In the genomic region with DNA sequence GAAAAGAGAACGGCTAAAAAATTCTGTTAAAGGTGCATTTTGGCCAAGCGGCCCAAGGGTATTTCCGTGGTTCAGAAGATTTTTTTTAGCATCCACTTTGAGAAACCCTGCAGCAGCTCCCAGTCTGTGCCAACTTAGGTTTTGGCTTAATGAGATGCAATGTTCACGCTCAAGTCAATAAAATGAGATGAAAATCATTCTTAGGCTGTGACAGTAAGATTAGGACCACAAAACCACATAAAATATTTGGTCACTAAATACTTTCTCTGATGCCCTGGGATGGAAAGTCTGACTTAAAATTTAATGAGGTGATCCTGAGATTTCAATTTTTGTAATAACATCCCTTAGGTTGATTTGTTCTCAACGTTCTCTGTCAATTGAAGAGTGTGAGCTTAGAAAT, we compare ENCODE assay signal across 19 cellular contexts.
"Had no signal": no experiment of that assay in that cellular context is flagged by ENCODE, and none has a peak within 500 bp of the region (broad histone marks: within the 10 kb centered on the region; RNA-seq: fewer than 3 reads in every experiment).

No MANE protein-coding gene starts in this region.

- H3K4me3 Mint-ChIP-seq: dendritic cell treated with granulocyte-macrophage colony-stimulating factor and Interleukin-4, amounts not matched to agents 40 ng/mL and 50 ng/mL, for 4 days; memory B cell; natural killer cell treated with Interleukin-12 subunit alpha and Interleukin-12 subunit beta and Interleukin-15 and Interleukin-18, amount 100 ng/mL, for 72 hours; neural crest cell; stimulated activated memory B cell treated with anti-CD40 and anti-IgM and Interleukin-4, amounts not matched to agents 10 μg/mL and 1 μg/mL and 100 μg/mL, for 72 hours had no signal

- H3K27ac Mint-ChIP-seq: dendritic cell treated with granulocyte-macrophage colony-stimulating factor and Interleukin-4, amounts not matched to agents 40 ng/mL and 50 ng/mL, for 4 days; memory B cell; natural killer cell treated with Interleukin-12 subunit alpha and Interleukin-12 subunit beta and Interleukin-15 and Interleukin-18, amount 100 ng/mL, for 72 hours; stimulated activated memory B cell treated with anti-CD40 and anti-IgM and Interleukin-4, amounts not matched to agents 10 μg/mL and 1 μg/mL and 100 μg/mL, for 72 hours had no signal

- DNase-seq: colonic mucosa; effector CD8-positive, alpha-beta T cell; foreskin keratinocyte; heart left ventricle; kidney; sigmoid colon; spleen; stimulated activated CD4-positive, alpha-beta T cell treated with anti-CD3 and anti-CD28 coated beads, Interleukin-4, amount 100 ng/mL, for 4 hours; stimulated activated naive CD8-positive, alpha-beta T cell treated with anti-CD3 and anti-CD28 coated beads, Interleukin-15, Interleukin-2, amounts not matched to agents 100 U/mL and 50 U/mL, for 24 hours; substantia nigra; testis; upper lobe of left lung had no signal

- H3K9me3 Mint-ChIP-seq: dendritic cell treated with granulocyte-macrophage colony-stimulating factor and Interleukin-4, amounts not matched to agents 40 ng/mL and 50 ng/mL, for 4 days; memory B cell; natural killer cell treated with Interleukin-12 subunit alpha and Interleukin-12 subunit beta and Interleukin-15 and Interleukin-18, amount 100 ng/mL, for 72 hours; neural crest cell; stimulated activated memory B cell treated with anti-CD40 and anti-IgM and Interleukin-4, amounts not matched to agents 10 μg/mL and 1 μg/mL and 100 μg/mL, for 72 hours had no signal

- H3K36me3 Mint-ChIP-seq: memory B cell; natural killer cell treated with Interleukin-12 subunit alpha and Interleukin-12 subunit beta and Interleukin-15 and Interleukin-18, amount 100 ng/mL, for 72 hours; stimulated activated memory B cell treated with anti-CD40 and anti-IgM and Interleukin-4, amounts not matched to agents 10 μg/mL and 1 μg/mL and 100 μg/mL, for 72 hours had no signal

- H3K4me1 Mint-ChIP-seq: memory B cell; stimulated activated memory B cell treated with anti-CD40 and anti-IgM and Interleukin-4, amounts not matched to agents 10 μg/mL and 1 μg/mL and 100 μg/mL, for 72 hours had no signal

- ATAC-seq: foreskin keratinocyte; gastroesophageal sphincter; heart left ventricle; left lobe of liver; natural killer cell treated with Interleukin-12 subunit alpha and Interleukin-12 subunit beta and Interleukin-15 and Interleukin-18, amount 100 ng/mL, for 72 hours; stimulated activated memory B cell treated with anti-CD40 and anti-IgM and Interleukin-4, amounts not matched to agents 10 μg/mL and 1 μg/mL and 100 μg/mL, for 72 hours; stimulated activated naive CD8-positive, alpha-beta T cell treated with anti-CD3 and anti-CD28 coated beads, Interleukin-15, Interleukin-2, amounts not matched to agents 100 U/mL and 50 U/mL, for 24 hours had no signal
